Comparison of ENCODE assay signal across 1 cellular context in the genomic region with DNA sequence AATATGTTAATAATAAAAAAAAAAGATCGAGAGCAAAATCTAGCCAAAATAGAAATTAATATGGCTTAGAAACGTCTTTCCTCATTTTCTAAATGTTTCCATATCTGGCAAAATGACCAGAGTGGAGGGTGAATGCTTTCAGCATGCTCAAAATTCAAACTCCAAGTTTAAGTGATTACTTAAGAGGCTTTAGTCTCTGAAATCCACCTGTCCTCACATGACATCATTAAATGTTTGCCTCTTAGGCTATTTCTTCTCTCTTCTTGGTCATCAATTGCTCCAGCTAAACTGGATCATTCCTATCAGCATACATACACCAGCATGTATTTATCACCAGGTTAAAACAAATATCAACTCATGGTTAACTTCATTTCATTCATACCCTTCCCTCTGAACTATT.
TF ChIP-seq lines count a peak whose summit lies in the region.

No MANE protein-coding gene starts in this region.

TF ChIP-seq in IMR-90, 13 proteins besides CTCF, POLR2A, EP300 and RAD21:
- TF ChIP-seq FOS (IDR thresholded peaks at IDR 0.05; ENCODE audit: low read depth, low read length) (no peak), MAFK (IDR thresholded peaks at IDR 0.05; ENCODE audit: low read depth, low read length) (no peak), CHD1 (IDR thresholded peaks at IDR 0.05; ENCODE audit: low read depth, low read length) (no peak), MXI1 (IDR thresholded peaks at IDR 0.05; ENCODE audit: borderline replicate concordance, low read depth, low read length) (no peak), RFX5 (IDR thresholded peaks at IDR 0.05; ENCODE audit: low read depth, low read length) (no peak), MAZ (IDR thresholded peaks at IDR 0.05; ENCODE audit: borderline replicate concordance, low read depth, low read length) (no peak), CEBPB (IDR thresholded peaks at IDR 0.05; ENCODE audit: low read depth, low read length) (no peak)
- TF ChIP-seq, protein P1, sequence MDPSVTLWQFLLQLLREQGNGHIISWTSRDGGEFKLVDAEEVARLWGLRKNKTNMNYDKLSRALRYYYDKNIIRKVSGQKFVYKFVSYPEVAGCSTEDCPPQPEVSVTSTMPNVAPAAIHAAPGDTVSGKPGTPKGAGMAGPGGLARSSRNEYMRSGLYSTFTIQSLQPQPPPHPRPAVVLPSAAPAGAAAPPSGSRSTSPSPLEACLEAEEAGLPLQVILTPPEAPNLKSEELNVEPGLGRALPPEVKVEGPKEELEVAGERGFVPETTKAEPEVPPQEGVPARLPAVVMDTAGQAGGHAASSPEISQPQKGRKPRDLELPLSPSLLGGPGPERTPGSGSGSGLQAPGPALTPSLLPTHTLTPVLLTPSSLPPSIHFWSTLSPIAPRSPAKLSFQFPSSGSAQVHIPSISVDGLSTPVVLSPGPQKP (IDR thresholded peaks at IDR 0.05; ENCODE audit: borderline replicate concordance, low read depth, low read length): no peak
- TF ChIP-seq, protein P2, sequence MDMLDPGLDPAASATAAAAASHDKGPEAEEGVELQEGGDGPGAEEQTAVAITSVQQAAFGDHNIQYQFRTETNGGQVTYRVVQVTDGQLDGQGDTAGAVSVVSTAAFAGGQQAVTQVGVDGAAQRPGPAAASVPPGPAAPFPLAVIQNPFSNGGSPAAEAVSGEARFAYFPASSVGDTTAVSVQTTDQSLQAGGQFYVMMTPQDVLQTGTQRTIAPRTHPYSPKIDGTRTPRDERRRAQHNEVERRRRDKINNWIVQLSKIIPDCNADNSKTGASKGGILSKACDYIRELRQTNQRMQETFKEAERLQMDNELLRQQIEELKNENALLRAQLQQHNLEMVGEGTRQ (IDR thresholded peaks at IDR 0.05; ENCODE audit: low read depth, low read length): no peak
